Comparison of ENCODE assay signal across 10 cellular contexts in genomic region chr2:19988600-19988999, GRCh38. TPM values are rescaled to one million over a fixed set of nuclear protein-coding genes. Genes with fewer than 3 reads are reported as not detected.
DNase-seq lines count a peak whose midpoint lies in the region; ATAC-seq and TF ChIP-seq lines count a peak whose summit lies in the region.
"Had no signal": no experiment of that assay in that cellular context is flagged by ENCODE, and none has a peak within 500 bp of the region (broad histone marks: within the 10 kb centered on the region; RNA-seq: fewer than 3 reads in every experiment).

No MANE protein-coding gene starts in this region.

- peak overlapping the region; percentile 94 for H3K4me3 Mint-ChIP-seq in stimulated activated naive CD8-positive, alpha-beta T cell treated with anti-CD3 and anti-CD28 coated beads, Interleukin-15, Interleukin-2, amounts not matched to agents 100 ng/mL and 50 ng/mL, for 24 hours
- peak overlapping the region; percentile 87 for H3K4me3 Mint-ChIP-seq in activated T-helper 2 cell treated with anti-CD3 and anti-CD28 coated beads, Interferon-gamma antibody, Interleukin-2, Interleukin-4, amounts not matched to agents 10 μg/mL and 5 μg/mL and 100 μg/mL, durations not matched to agents 14 hours and 24 hours and 36 hours (ENCODE audit: low read depth)

- H3K9me3 ChIP-seq in iPS-18a (ENCODE audit: control insufficient read depth, low read depth, low read length) = no peaks in the 10 kb centered on the region
- no peaks in the 10 kb centered on the region for H3K9me3 ChIP-seq in tibial artery

- H3K27ac Mint-ChIP-seq in stimulated activated naive CD8-positive, alpha-beta T cell treated with anti-CD3 and anti-CD28 coated beads, Interleukin-15, Interleukin-2, amounts not matched to agents 100 ng/mL and 50 ng/mL, for 24 hours = no peak overlapping the region
- H3K27ac Mint-ChIP-seq in activated T-helper 2 cell treated with anti-CD3 and anti-CD28 coated beads, Interferon-gamma antibody, Interleukin-2, Interleukin-4, amounts not matched to agents 10 μg/mL and 5 μg/mL and 100 μg/mL, durations not matched to agents 14 hours and 24 hours and 36 hours = no peak overlapping the region

- H3K36me3 ChIP-seq in iPS-18a (ENCODE audit: control insufficient read depth, low read depth, low read length) = peaks cover 7% of the 10 kb centered on the region
- H3K36me3 ChIP-seq in tibial artery = no peaks in the 10 kb centered on the region

- H3K27ac ChIP-seq in iPS-18a (ENCODE audit: low read length) (no peak overlapping the region), tibial artery (no peak overlapping the region)

- peaks cover 21% of the 10 kb centered on the region for H3K36me3 Mint-ChIP-seq in stimulated activated naive CD8-positive, alpha-beta T cell treated with anti-CD3 and anti-CD28 coated beads, Interleukin-15, Interleukin-2, amounts not matched to agents 100 ng/mL and 50 ng/mL, for 24 hours (ENCODE audit: low read depth)
- peaks cover 3% of the 10 kb centered on the region for H3K36me3 Mint-ChIP-seq in activated T-helper 2 cell treated with anti-CD3 and anti-CD28 coated beads, Interferon-gamma antibody, Interleukin-2, Interleukin-4, amounts not matched to agents 10 μg/mL and 5 μg/mL and 100 μg/mL, durations not matched to agents 14 hours and 24 hours and 36 hours (ENCODE audit: low read depth)

- peak overlapping the region; percentile 80 for H3K4me3 ChIP-seq in iPS-18a (ENCODE audit: low read length)
- H3K4me3 ChIP-seq in tibial artery = no peak overlapping the region

- TF ChIP-seq CTCF in tibial artery (IDR thresholded peaks at IDR 0.05) = no peak

- peak overlapping the region; percentile 66 for H3K9ac ChIP-seq in iPS-18a (ENCODE audit: low read length)

- H3K9me3 Mint-ChIP-seq in stimulated activated naive CD8-positive, alpha-beta T cell treated with anti-CD3 and anti-CD28 coated beads, Interleukin-15, Interleukin-2, amounts not matched to agents 100 ng/mL and 50 ng/mL, for 24 hours = no peaks in the 10 kb centered on the region
- H3K9me3 Mint-ChIP-seq in activated T-helper 2 cell treated with anti-CD3 and anti-CD28 coated beads, Interferon-gamma antibody, Interleukin-2, Interleukin-4, amounts not matched to agents 10 μg/mL and 5 μg/mL and 100 μg/mL, durations not matched to agents 14 hours and 24 hours and 36 hours = peaks cover 6% of the 10 kb centered on the region

- H3K27me3 ChIP-seq in iPS-18a (ENCODE audit: control insufficient read depth, insufficient read depth, low read length) = no peaks in the 10 kb centered on the region
- H3K27me3 ChIP-seq in tibial artery = no peaks in the 10 kb centered on the region

- H3K27me3 Mint-ChIP-seq in stimulated activated naive CD8-positive, alpha-beta T cell treated with anti-CD3 and anti-CD28 coated beads, Interleukin-15, Interleukin-2, amounts not matched to agents 100 ng/mL and 50 ng/mL, for 24 hours = peaks cover 19% of the 10 kb centered on the region
- H3K27me3 Mint-ChIP-seq in activated T-helper 2 cell treated with anti-CD3 and anti-CD28 coated beads, Interferon-gamma antibody, Interleukin-2, Interleukin-4, amounts not matched to agents 10 μg/mL and 5 μg/mL and 100 μg/mL, durations not matched to agents 14 hours and 24 hours and 36 hours (ENCODE audit: low read depth) = peaks cover 19% of the 10 kb centered on the region

- intact Hi-C loops in activated T-helper 2 cell treated with anti-CD3 and anti-CD28 coated beads, Interferon-gamma antibody, Interleukin-2, Interleukin-4, amounts not matched to agents 10 μg/mL and 5 μg/mL and 100 μg/mL, durations not matched to agents 14 hours and 24 hours and 36 hours (cut with micrococcal nuclease) = no loop called here
- intact Hi-C loops in tibial artery (cut with DNase I; ENCODE audit: low total_unique reads) = no loop called here

- no peak for ATAC-seq in stimulated activated naive CD8-positive, alpha-beta T cell treated with anti-CD3 and anti-CD28 coated beads, Interleukin-15, Interleukin-2, amounts not matched to agents 100 U/mL and 50 U/mL, for 24 hours

- no peak for DNase-seq in stimulated activated naive CD8-positive, alpha-beta T cell treated with anti-CD3 and anti-CD28 coated beads, Interleukin-15, Interleukin-2, amounts not matched to agents 100 U/mL and 50 U/mL, for 24 hours
- DNase-seq in activated T-helper 2 cell treated with anti-CD3 and anti-CD28 coated beads, Interferon-gamma antibody, Interleukin-2, Interleukin-4, amounts not matched to agents 10 μg/mL and 5 μg/mL and 100 μg/mL, durations not matched to agents 14 hours and 24 hours and 36 hours (ENCODE audit: low spot score) = no peak
- DNase-seq in DMS114 treated with DMSO at 0.1 percent for 48 hours (lab: John Stamatoyannopoulos, UW; ENCODE audit: unreplicated experiment) (no peak), NCI-H2081 treated with DMSO at 0.1 percent for 48 hours (lab: John Stamatoyannopoulos, UW) (no peak), DMS 273 (lab: John Stamatoyannopoulos, UW; ENCODE audit: unreplicated experiment) (no peak), tibial artery (no peak)
- DNase-seq: islet precursor cell, trophoblast cell had no signal

- H3K4me1 ChIP-seq in iPS-18a (ENCODE audit: control insufficient read depth, low read depth, low read length) (peaks cover 19% of the 10 kb centered on the region), tibial artery (peaks cover 0 to 15% (median 8%) of the 10 kb centered on the region in 4 donors)

- H3K4me1 Mint-ChIP-seq in stimulated activated naive CD8-positive, alpha-beta T cell treated with anti-CD3 and anti-CD28 coated beads, Interleukin-15, Interleukin-2, amounts not matched to agents 100 ng/mL and 50 ng/mL, for 24 hours (ENCODE audit: low read depth) = peaks cover 30% of the 10 kb centered on the region
- H3K4me1 Mint-ChIP-seq in activated T-helper 2 cell treated with anti-CD3 and anti-CD28 coated beads, Interferon-gamma antibody, Interleukin-2, Interleukin-4, amounts not matched to agents 10 μg/mL and 5 μg/mL and 100 μg/mL, durations not matched to agents 14 hours and 24 hours and 36 hours (ENCODE audit: low read depth) = peaks cover 18% of the 10 kb centered on the region

RNA-seq across cellular contexts. Expression of gene WDR35, which starts 1.3 kb away (rescaled TPM):
- total RNA-seq in activated T-helper 2 cell treated with anti-CD3 and anti-CD28 coated beads, Interferon-gamma antibody, Interleukin-2, Interleukin-4, amounts not matched to agents 10 μg/mL and 5 μg/mL and 100 μg/mL, durations not matched to agents 14 hours and 24 hours and 36 hours = 7.5 and 7.6 TPM in 2 replicates

RNA-seq across cellular contexts. Expression of gene MATN3, which starts 23.9 kb away (rescaled TPM):
- not detected in 2 replicates for total RNA-seq in activated T-helper 2 cell treated with anti-CD3 and anti-CD28 coated beads, Interferon-gamma antibody, Interleukin-2, Interleukin-4, amounts not matched to agents 10 μg/mL and 5 μg/mL and 100 μg/mL, durations not matched to agents 14 hours and 24 hours and 36 hours
